1 cellular context compared by ENCODE assay signal in genomic region chr12:47082963-47083621, GRCh38.
TF ChIP-seq lines count a peak whose summit lies in the region.

No MANE protein-coding gene starts in this region.

TF ChIP-seq in HEK293, 187 proteins besides CTCF, POLR2A, EP300 and RAD21 (continued from another document and continues in another):
- TF ChIP-seq AEBP2 (tag by site-specific recombination; IDR thresholded peaks at IDR 0.05; ENCODE audit: borderline replicate concordance) (no peak), ZNF529 (tag by site-specific recombination; IDR thresholded peaks at IDR 0.05; ENCODE audit: insufficient replicate concordance) (no peak), ZNF707 (tag by site-specific recombination; IDR thresholded peaks at IDR 0.05) (no peak), GLI4 (tag by site-specific recombination; IDR thresholded peaks at IDR 0.05) (no peak), ZFP3 (tag by site-specific recombination; IDR thresholded peaks at IDR 0.05; ENCODE audit: low read depth) (no peak), ZNF121 (tag by site-specific recombination; IDR thresholded peaks at IDR 0.05) (no peak), MZF1 (tag by site-specific recombination; IDR thresholded peaks at IDR 0.05; ENCODE audit: borderline replicate concordance) (no peak), SETDB1 (IDR thresholded peaks at IDR 0.05; ENCODE audit: insufficient read length, low read length) (no peak), ZNF473 (tag by site-specific recombination; IDR thresholded peaks at IDR 0.05) (no peak), ZNF548 (tag by site-specific recombination; IDR thresholded peaks at IDR 0.05) (no peak), ZNF596 (tag by site-specific recombination; IDR thresholded peaks at IDR 0.05) (no peak), ZNF521 (tag by site-specific recombination; IDR thresholded peaks at IDR 0.05) (no peak), SCRT2 (tag by site-specific recombination; IDR thresholded peaks at IDR 0.05) (0 out of 2 replicates have a peak, but pooled peaks have one; percentile 31), ZBTB10 (tag by site-specific recombination; IDR thresholded peaks at IDR 0.05) (no peak), MEIS1 (CRISPR knock-in tag; IDR thresholded peaks at IDR 0.05; ENCODE audit: borderline replicate concordance) (no peak), ZNF2 (tag by site-specific recombination; IDR thresholded peaks at IDR 0.05) (no peak), MYNN (tag by site-specific recombination; IDR thresholded peaks at IDR 0.05; ENCODE audit: borderline replicate concordance) (no peak), ZNF580 (tag by site-specific recombination; IDR thresholded peaks at IDR 0.05) (no peak), ZNF747 (tag by site-specific recombination; IDR thresholded peaks at IDR 0.05) (no peak), ZNF223 (tag by site-specific recombination; IDR thresholded peaks at IDR 0.05) (no peak), ZNF292 (tag by site-specific recombination; IDR thresholded peaks at IDR 0.05; ENCODE audit: borderline replicate concordance, low read depth) (no peak), TSHZ1 (tag by site-specific recombination; IDR thresholded peaks at IDR 0.05; ENCODE audit: borderline replicate concordance) (peak; percentile 11; the same call in 1 of the 2 replicates), ZNF558 (tag by site-specific recombination; IDR thresholded peaks at IDR 0.05) (no peak), ZSCAN30 (tag by site-specific recombination; IDR thresholded peaks at IDR 0.05) (no peak), KLF9 (tag by site-specific recombination; IDR thresholded peaks at IDR 0.05; ENCODE audit: low read depth) (peak; percentile 89), ZNF184 (tag by site-specific recombination; IDR thresholded peaks at IDR 0.05) (no peak), ZNF266 (tag by site-specific recombination; IDR thresholded peaks at IDR 0.05; ENCODE audit: low read depth) (no peak), YY2 (tag by site-specific recombination; IDR thresholded peaks at IDR 0.05) (no peak), ZNF449 (tag by site-specific recombination; IDR thresholded peaks at IDR 0.05) (no peak), ZNF354C (tag by site-specific recombination; IDR thresholded peaks at IDR 0.05; ENCODE audit: borderline replicate concordance, low read depth) (no peak), REPIN1 (tag by site-specific recombination; IDR thresholded peaks at IDR 0.05; ENCODE audit: low read depth) (no peak), ZNF510 (tag by site-specific recombination; IDR thresholded peaks at IDR 0.05; ENCODE audit: insufficient replicate concordance) (no peak), ZNF645 (tag by site-specific recombination; IDR thresholded peaks at IDR 0.05) (no peak), ZNF341 (tag by site-specific recombination; IDR thresholded peaks at IDR 0.05; ENCODE audit: low read depth) (no peak), ZNF76 (tag by site-specific recombination; IDR thresholded peaks at IDR 0.05; ENCODE audit: borderline replicate concordance, low read depth) (no peak), GFI1B (tag by site-specific recombination; IDR thresholded peaks at IDR 0.05) (no peak), WT1 (tag by site-specific recombination; IDR thresholded peaks at IDR 0.05) (peak; percentile 50; the same call in 1 of the 2 replicates), ZBTB17 (tag by site-specific recombination; IDR thresholded peaks at IDR 0.05) (peak; percentile 70; the same call in 1 of the 2 replicates), ZNF18 (tag by site-specific recombination; IDR thresholded peaks at IDR 0.05) (no peak), ZNF692 (tag by site-specific recombination; IDR thresholded peaks at IDR 0.05) (peak; percentile 50; the same call in 1 of the 2 replicates), ZNF394 (tag by site-specific recombination; IDR thresholded peaks at IDR 0.05; ENCODE audit: borderline replicate concordance) (no peak), ZNF157 (tag by site-specific recombination; IDR thresholded peaks at IDR 0.05) (no peak), ZNF600 (tag by site-specific recombination; IDR thresholded peaks at IDR 0.05) (no peak), ZNF350 (tag by site-specific recombination; IDR thresholded peaks at IDR 0.05) (no peak), ZNF37A (tag by site-specific recombination; IDR thresholded peaks at IDR 0.05) (no peak), ZNF426 (tag by site-specific recombination; IDR thresholded peaks at IDR 0.05) (no peak), INSM2 (tag by site-specific recombination; IDR thresholded peaks at IDR 0.05) (no peak), ZNF280D (tag by site-specific recombination; IDR thresholded peaks at IDR 0.05) (no peak)
